ENCODE assay signal across 30 cellular contexts in the genomic region with DNA sequence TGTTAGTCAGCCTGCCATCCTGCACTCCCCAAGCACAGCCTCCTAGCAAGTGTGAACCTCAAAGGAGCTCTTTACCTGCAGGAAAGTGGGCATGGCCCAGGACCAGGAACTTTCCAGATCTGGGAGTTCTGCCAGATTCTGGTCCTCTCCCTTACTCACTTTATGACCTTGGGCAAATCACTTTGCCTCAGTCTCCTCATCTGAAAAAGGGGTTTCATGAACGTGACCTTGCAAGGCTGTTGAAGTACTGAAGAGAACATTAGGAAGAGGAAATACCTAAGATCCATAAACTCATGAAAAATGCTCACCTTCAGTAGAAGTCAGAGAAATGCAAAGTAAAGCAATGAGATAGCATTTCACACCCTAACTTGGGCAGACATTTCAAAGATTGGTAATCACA.
"Had no signal": no experiment of that assay in that cellular context is flagged by ENCODE, and none has a peak within 500 bp of the region (broad histone marks: within the 10 kb centered on the region; RNA-seq: fewer than 3 reads in every experiment).

No MANE protein-coding gene starts in this region.

- DNase-seq: activated B cell treated with CpG ODN at 0.5 μM for 24 hours; activated CD4-positive, alpha-beta T cell treated with anti-CD3 and anti-CD28 coated beads for 48 hours; activated CD4-positive, alpha-beta T cell treated with anti-CD3 and anti-CD28 coated beads, Interleukin-2, amount 50 U/mL, for 1 hour; activated CD4-positive, alpha-beta T cell treated with anti-CD3 and anti-CD28 coated beads, Interleukin-2, amount 50 U/mL, for 48 hours; activated CD8-positive, alpha-beta memory T cell treated with anti-CD3 and anti-CD28 coated beads, Interleukin-2, amount 10 ng/mL, durations not matched to agents 7 days and 5 days; activated CD8-positive, alpha-beta memory T cell treated with anti-CD3 and anti-CD28 coated beads, Interleukin-2, amount 50 U/mL, for 4 hours; activated CD8-positive, alpha-beta T cell treated with anti-CD3 and anti-CD28 coated beads for 36 hours; activated effector memory CD4-positive, alpha-beta T cell treated with anti-CD3 and anti-CD28 coated beads, Interleukin-2, amount 50 U/mL, for 16 hours; activated naive CD4-positive, alpha-beta T cell treated with anti-CD3 and anti-CD28 coated beads for 36 hours; activated naive CD8-positive, alpha-beta T cell treated with anti-CD3 and anti-CD28 coated beads for 36 hours; activated naive CD8-positive, alpha-beta T cell treated with anti-CD3 and anti-CD28 coated beads, Interleukin-2, amount 50 U/mL, for 24 hours; activated T-cell treated with anti-CD3 and anti-CD28 coated beads, Interleukin-2, amount 50 U/mL, for 1 hour; activated T-cell treated with anti-CD3 and anti-CD28 coated beads, Interleukin-2, amount 50 U/mL, for 48 hours; adrenal gland; amygdala; aorta; body of pancreas; caudate nucleus; colonic mucosa; dorsolateral prefrontal cortex; effector memory CD4-positive, alpha-beta T cell; endodermal cell; foreskin fibroblast; head of caudate nucleus; T-helper 17 cell; T1000; WERI-Rb-1 had no signal

- ATAC-seq: activated CD4-positive, CD25-positive, alpha-beta regulatory T cell treated with anti-CD3 and anti-CD28 coated beads, Interleukin-2, amount 50 U/mL, for 24 hours; activated CD8-positive, alpha-beta memory T cell treated with anti-CD3 and anti-CD28 coated beads, Interleukin-2, amount 10 ng/mL, durations not matched to agents 7 days and 5 days; activated CD8-positive, alpha-beta T cell treated with anti-CD3 and anti-CD28 coated beads for 36 hours; activated naive CD8-positive, alpha-beta T cell treated with anti-CD3 and anti-CD28 coated beads, Interleukin-2, amount 50 U/mL, for 24 hours; body of pancreas; esophagus mucosa; T-helper 17 cell had no signal

- H3K27ac ChIP-seq: adrenal gland, body of pancreas, colonic mucosa, WERI-Rb-1 had no signal

- H3K4me3 ChIP-seq: adrenal gland, body of pancreas, colonic mucosa, dorsolateral prefrontal cortex had no signal

- FAIRE-seq: frontal cortex had no signal

- H3K27me3 ChIP-seq: adrenal gland, body of pancreas, colonic mucosa, dorsolateral prefrontal cortex had no signal

- H3K36me3 ChIP-seq: colonic mucosa had no signal

- H3K4me1 ChIP-seq: body of pancreas, colonic mucosa had no signal

- H3K9me3 ChIP-seq: adrenal gland, body of pancreas, colonic mucosa had no signal
